ENCODE assay signal across 23 cellular contexts in genomic region chr7:92773808-92774207, GRCh38.
"Had no signal": no experiment of that assay in that cellular context is flagged by ENCODE, and none has a peak within 500 bp of the region (broad histone marks: within the 10 kb centered on the region; RNA-seq: fewer than 3 reads in every experiment).

No MANE protein-coding gene starts in this region.

- H2AFZ ChIP-seq: parathyroid adenoma had no signal

- FAIRE-seq: endometrium, frontal cortex had no signal

- H3K27ac ChIP-seq: lower lobe of right lung, neutrophil, parathyroid adenoma, right atrium auricular region, stomach, tibial artery had no signal

- H3K36me3 ChIP-seq: lower lobe of right lung, neutrophil, right atrium auricular region had no signal

- H3K27me3 Mint-ChIP-seq: effector memory CD8-positive, alpha-beta T cell; naive thymus-derived CD8-positive, alpha-beta T cell; progenitor cell of endocrine pancreas; type B pancreatic cell had no signal

- H3K9me3 ChIP-seq: lower lobe of right lung, neutrophil, right atrium auricular region, stomach, tibial artery had no signal

- H3K4me3 ChIP-seq: lower lobe of right lung, right atrium auricular region, smooth muscle cell, stomach, tibial artery had no signal

- H3K4me2 ChIP-seq: smooth muscle cell had no signal

- DNase-seq: cortex of kidney; effector memory CD8-positive, alpha-beta T cell; erythroblast; left ventricle myocardium superior; lower lobe of right lung; naive thymus-derived CD8-positive, alpha-beta T cell; stimulated activated CD4-positive, alpha-beta T cell treated with anti-CD3 and anti-CD28 coated beads, Interleukin-12 subunit alpha, Interleukin-12 subunit beta, amount 100 ng/mL, for 4 hours; stimulated activated CD4-positive, alpha-beta T cell treated with anti-CD3 and anti-CD28 coated beads, Interleukin-1b, Interleukin-23, amount 100 ng/mL, for 48 hours; stimulated activated CD4-positive, alpha-beta T cell treated with anti-CD3 and anti-CD28 coated beads, Interleukin-4, amount 100 ng/mL, for 24 hours; stimulated activated naive CD4-positive, alpha-beta T cell treated with Interleukin-2 at 50 U/mL for 16 hours; stomach; tibial artery had no signal

- H3K9me3 Mint-ChIP-seq: effector memory CD8-positive, alpha-beta T cell; neural crest cell; stimulated activated effector memory CD8-positive, alpha-beta T cell treated with anti-CD3 and anti-CD28 coated beads, Interleukin-12 subunit alpha, Interleukin-12 subunit beta, amount 100 ng/mL, for 72 hours; type B pancreatic cell had no signal

- ATAC-seq: effector memory CD8-positive, alpha-beta T cell; left ventricle myocardium superior; lower lobe of right lung; naive thymus-derived CD8-positive, alpha-beta T cell; sciatic nerve; stimulated activated effector memory CD8-positive, alpha-beta T cell treated with anti-CD3 and anti-CD28 coated beads, Interleukin-12 subunit alpha, Interleukin-12 subunit beta, amount 100 ng/mL, for 72 hours had no signal

- H3K27ac Mint-ChIP-seq: naive thymus-derived CD8-positive, alpha-beta T cell; progenitor cell of endocrine pancreas; type B pancreatic cell had no signal

- H3K4me1 ChIP-seq: parathyroid adenoma had no signal

- H3K27me3 ChIP-seq: neutrophil, right atrium auricular region, stomach, tibial artery had no signal

- H3K9ac ChIP-seq: parathyroid adenoma had no signal

- H3K4me3 Mint-ChIP-seq: effector memory CD8-positive, alpha-beta T cell; naive thymus-derived CD8-positive, alpha-beta T cell; neural crest cell; stimulated activated effector memory CD8-positive, alpha-beta T cell treated with anti-CD3 and anti-CD28 coated beads, Interleukin-12 subunit alpha, Interleukin-12 subunit beta, amount 100 ng/mL, for 72 hours; type B pancreatic cell had no signal
